Comparison of ENCODE assay signal across 8 cellular contexts in genomic region chr18:62523631-62524442, GRCh38. TPM values are rescaled to one million over a fixed set of nuclear protein-coding genes. Genes with fewer than 3 reads are reported as not detected.
DNase-seq lines count a peak whose midpoint lies in the region; ATAC-seq and TF ChIP-seq lines count a peak whose summit lies in the region.

No MANE protein-coding gene starts in this region.

- H3K4me1 Mint-ChIP-seq in CD4-positive, CD25-positive, alpha-beta regulatory T cell: peaks cover 14 to 53% (median 35%) of the 10 kb centered on the region in 4 donors
- H3K4me1 Mint-ChIP-seq in neural crest cell: peaks cover 35% of the 10 kb centered on the region

- peak overlapping the region; percentile 76 for H2AFZ ChIP-seq in PC-9

- peaks cover 56% of the 10 kb centered on the region for H3K79me2 ChIP-seq in PC-9 (ENCODE audit: low read depth)

- H4K20me1 ChIP-seq in PC-9 (ENCODE audit: insufficient read depth): no peaks in the 10 kb centered on the region

- no peaks in the 10 kb centered on the region for H3K9me3 ChIP-seq in CD4-positive, CD25-positive, alpha-beta regulatory T cell (ENCODE audit: control insufficient read depth in 2 of 2, low read length in 2 of 2)
- no peaks in the 10 kb centered on the region for H3K9me3 ChIP-seq in PC-9 (ENCODE audit: insufficient read depth, low read depth)
- H3K9me3 ChIP-seq in testis: no peaks in the 10 kb centered on the region

- POLR2A ChIA-PET in PC-9 (lab: Charles Lee; ENCODE audit: unreplicated experiment): interaction anchor here (0.5 kb wide), 2 partner anchors 26 to 988 kb away, joined by 3 to 25 read pairs; no protein-coding TSS in a partner anchor

- H3K9me2 ChIP-seq in PC-9 (ENCODE audit: insufficient read depth): no peaks in the 10 kb centered on the region

- H3K36me3 Mint-ChIP-seq in CD4-positive, CD25-positive, alpha-beta regulatory T cell: no peaks in the 10 kb centered on the region
- no peaks in the 10 kb centered on the region for H3K36me3 Mint-ChIP-seq in neural crest cell (ENCODE audit: low read depth)

- TF ChIP-seq CTCF in PC-9 (conservative IDR thresholded peaks at IDR 0.05): no peak
- no peak for TF ChIP-seq CTCF in fibroblast of the aortic adventitia (IDR thresholded peaks at IDR 0.05; ENCODE audit: insufficient read depth, low read length)
- no peak for TF ChIP-seq CTCF in neural crest cell (conservative IDR thresholded peaks at IDR 0.05)
- no peak for TF ChIP-seq CTCF in testis (IDR thresholded peaks at IDR 0.05)

- no peak overlapping the region for H3K4me3 ChIP-seq in CD4-positive, CD25-positive, alpha-beta regulatory T cell (ENCODE audit: low read depth, low read length)
- H3K4me3 ChIP-seq in PC-9 (peak overlapping the region; percentile 95), fibroblast of the aortic adventitia (ENCODE audit: low read depth, low read length) (peak overlapping the region; percentile 87), testis (peak overlapping the region; percentile 74 to 86)

- peaks cover 6% of the 10 kb centered on the region for H3K27me3 Mint-ChIP-seq in CD4-positive, CD25-positive, alpha-beta regulatory T cell
- peaks cover 43% of the 10 kb centered on the region for H3K27me3 Mint-ChIP-seq in neural crest cell (ENCODE audit: low read depth)

- TF ChIP-seq POLR2A in testis (IDR thresholded peaks at IDR 0.05): no peak

- DNase-seq in CD4-positive, CD25-positive, alpha-beta regulatory T cell: peak; percentile 42 to 65 (median 59)
- DNase-seq in PC-9 (peak in 1 of 2 experiments; percentile 15), fibroblast of the aortic adventitia (ENCODE audit: low read depth) (peak; percentile 42), neural crest cell (ENCODE audit: low read depth, low spot score) (peak; percentile 37), testis (peak; percentile 61), HuH-7 (ENCODE audit: low spot score) (no peak)
- peak; percentile 83 for DNase-seq in activated effector memory CD4-positive, alpha-beta T cell treated with anti-CD3 and anti-CD28 coated beads, Interleukin-2, amount 50 U/mL, for 16 hours

- peak overlapping the region; percentile 85 for H3K27ac ChIP-seq in CD4-positive, CD25-positive, alpha-beta regulatory T cell (ENCODE audit: insufficient read depth, low read length, poor library complexity, severe bottlenecking)
- H3K27ac ChIP-seq in PC-9: peak overlapping the region; percentile 47; the same call in 1 of the 2 replicates
- H3K27ac ChIP-seq in testis: peak overlapping the region; percentile 96 to 97

- peaks cover 0 to 1% (median 0%) of the 10 kb centered on the region in 7 donors for H3K9me3 Mint-ChIP-seq in CD4-positive, CD25-positive, alpha-beta regulatory T cell
- H3K9me3 Mint-ChIP-seq in neural crest cell: no peaks in the 10 kb centered on the region

- CTCF ChIA-PET in PC-9 (lab: Charles Lee): interaction anchor here (0.7 kb wide), 1 partner anchor 10 kb away, joined by 6 read pairs; no protein-coding TSS in a partner anchor

- no TSS peak for BruUV-seq in PC-9 (replicated peaks; lab: Mats Ljungman, UMichigan)

- WGBS in testis, 2 donors: 0 to 2% methylated on average over 13 to 55 of the region's 100 CpGs

- H3K4me2 ChIP-seq in PC-9: peak overlapping the region; percentile 99

- peak overlapping the region in 2 of 3 donors; percentile 26 to 76 for H3K27ac Mint-ChIP-seq in CD4-positive, CD25-positive, alpha-beta regulatory T cell
- H3K27ac Mint-ChIP-seq in neural crest cell (ENCODE audit: unreplicated experiment): no peak overlapping the region

- intact Hi-C loops in PC-9 (cut with micrococcal nuclease; ENCODE audit: unreplicated experiment): loop anchor here (2.0 to 10.0 kb wide), 3 partner anchors 37 to 199 kb away; partner anchors contain the start of gene TNFRSF11A
- intact Hi-C loops in testis (cut with DNase I; ENCODE audit: low total_unique reads): no loop called here

- H3K4me1 ChIP-seq in CD4-positive, CD25-positive, alpha-beta regulatory T cell (ENCODE audit: control insufficient read depth, insufficient read depth, low read length, poor library complexity, severe bottlenecking): peaks cover 32% of the 10 kb centered on the region
- H3K4me1 ChIP-seq in PC-9 (replicated peaks; ENCODE audit: insufficient read depth) (peaks cover 30% of the 10 kb centered on the region), testis (peaks cover 16% of the 10 kb centered on the region)

- peak in 1 of 2 donors; percentile 4 for ATAC-seq in CD4-positive, CD25-positive, alpha-beta regulatory T cell (ENCODE audit: low read depth in 2 of 2)
- ATAC-seq in HG02759 (IDR thresholded peaks at IDR 0.05; ENCODE audit: unreplicated experiment): peak; percentile 1

- no peaks in the 10 kb centered on the region for H3K27me3 ChIP-seq in CD4-positive, CD25-positive, alpha-beta regulatory T cell (ENCODE audit: control insufficient read depth, insufficient read depth, low read length)
- no peaks in the 10 kb centered on the region for H3K27me3 ChIP-seq in PC-9 (ENCODE audit: insufficient read depth, low read depth)
- no peaks in the 10 kb centered on the region for H3K27me3 ChIP-seq in testis

- H3K36me3 ChIP-seq in CD4-positive, CD25-positive, alpha-beta regulatory T cell (ENCODE audit: control insufficient read depth, insufficient read depth, low read length): no peaks in the 10 kb centered on the region
- no peaks in the 10 kb centered on the region for H3K36me3 ChIP-seq in PC-9 (ENCODE audit: low read depth)
- no peaks in the 10 kb centered on the region for H3K36me3 ChIP-seq in testis (ENCODE audit: low read depth, missing control alignments)

- H3F3A ChIP-seq in PC-9 (ENCODE audit: insufficient read depth, low read depth): peaks cover 18% of the 10 kb centered on the region

- peak overlapping the region; percentile 92 to 98 (median 98) for H3K4me3 Mint-ChIP-seq in CD4-positive, CD25-positive, alpha-beta regulatory T cell
- H3K4me3 Mint-ChIP-seq in neural crest cell: peak overlapping the region; percentile 89

RNA-seq across cellular contexts. Expression of gene ZCCHC2, which starts 1.0 kb away (rescaled TPM):
- total RNA-seq in CD4-positive, CD25-positive, alpha-beta regulatory T cell: 82.5 TPM
- polyA plus RNA-seq in CD4-positive, CD25-positive, alpha-beta regulatory T cell: 1 to 10 TPM; 1.7 to 2.2 (median 2.0) TPM
- 12.0 and 18.1 TPM in 2 replicates for total RNA-seq in PC-9 (2021)
- 9.9 and 12.8 TPM in 2 replicates for total RNA-seq in fibroblast of the aortic adventitia (ENCODE audit: low replicate concordance)
- total RNA-seq in neural crest cell: 14.3 and 14.7 TPM in 2 replicates
- 10 to 100 TPM; 46.2 to 56.9 TPM for total RNA-seq in testis
- 51.6 TPM for polyA plus RNA-seq in testis (ENCODE audit: insufficient read depth, low read depth, low replicate concordance)
